3 cellular contexts compared by ENCODE assay signal in the genomic region with DNA sequence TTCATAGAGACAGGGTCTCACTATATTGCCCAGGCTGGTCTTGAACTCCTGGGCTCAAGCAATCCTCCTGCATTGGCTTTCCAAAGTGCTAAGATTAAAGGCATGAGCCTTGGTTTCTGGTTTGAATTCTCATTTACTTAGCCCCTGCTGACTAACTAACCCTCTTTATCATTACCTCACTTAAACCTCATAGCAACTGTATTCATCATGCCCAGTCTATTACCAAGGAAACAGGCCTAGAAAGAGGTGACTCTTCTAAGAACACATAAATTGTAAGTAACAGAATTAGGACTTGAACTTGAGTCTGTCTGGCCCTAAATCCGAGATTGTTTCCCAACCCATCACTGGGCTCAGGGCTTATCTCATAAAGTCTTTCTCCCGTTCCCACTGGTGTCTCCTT.
A peak's percentile ranks its signal among the peaks of the same experiment; 100 is the strongest.
TF ChIP-seq lines count a peak whose summit lies in the region.

No MANE protein-coding gene starts in this region.

TF ChIP-seq in SK-N-SH, 30 proteins besides CTCF, POLR2A, EP300 and RAD21 (continues in another document):
- no peak for TF ChIP-seq MXI1 (IDR thresholded peaks at IDR 0.05; ENCODE audit: low read depth, low read length)
- no peak for TF ChIP-seq GABPA (IDR thresholded peaks at IDR 0.05; ENCODE audit: low read depth)
- TF ChIP-seq, protein P1, sequence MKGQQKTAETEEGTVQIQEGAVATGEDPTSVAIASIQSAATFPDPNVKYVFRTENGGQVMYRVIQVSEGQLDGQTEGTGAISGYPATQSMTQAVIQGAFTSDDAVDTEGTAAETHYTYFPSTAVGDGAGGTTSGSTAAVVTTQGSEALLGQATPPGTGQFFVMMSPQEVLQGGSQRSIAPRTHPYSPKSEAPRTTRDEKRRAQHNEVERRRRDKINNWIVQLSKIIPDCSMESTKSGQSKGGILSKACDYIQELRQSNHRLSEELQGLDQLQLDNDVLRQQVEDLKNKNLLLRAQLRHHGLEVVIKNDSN (IDR thresholded peaks at IDR 0.05; ENCODE audit: borderline replicate concordance, low read depth): no peak
- no peak for TF ChIP-seq RXRA (IDR thresholded peaks at IDR 0.05; ENCODE audit: borderline replicate concordance, low read depth)
- TF ChIP-seq POLR2AphosphoS5 (IDR thresholded peaks at IDR 0.05; ENCODE audit: low read depth, low read length): no peak
- TF ChIP-seq, protein P2, sequence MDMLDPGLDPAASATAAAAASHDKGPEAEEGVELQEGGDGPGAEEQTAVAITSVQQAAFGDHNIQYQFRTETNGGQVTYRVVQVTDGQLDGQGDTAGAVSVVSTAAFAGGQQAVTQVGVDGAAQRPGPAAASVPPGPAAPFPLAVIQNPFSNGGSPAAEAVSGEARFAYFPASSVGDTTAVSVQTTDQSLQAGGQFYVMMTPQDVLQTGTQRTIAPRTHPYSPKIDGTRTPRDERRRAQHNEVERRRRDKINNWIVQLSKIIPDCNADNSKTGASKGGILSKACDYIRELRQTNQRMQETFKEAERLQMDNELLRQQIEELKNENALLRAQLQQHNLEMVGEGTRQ (IDR thresholded peaks at IDR 0.05; ENCODE audit: borderline replicate concordance, low read depth, low read length): no peak
- TF ChIP-seq MEF2A (IDR thresholded peaks at IDR 0.05; ENCODE audit: borderline replicate concordance, low read depth): no peak
- TF ChIP-seq TAF1 (IDR thresholded peaks at IDR 0.05; ENCODE audit: borderline replicate concordance, low read depth, low read length): no peak
- TF ChIP-seq, protein P3, sequence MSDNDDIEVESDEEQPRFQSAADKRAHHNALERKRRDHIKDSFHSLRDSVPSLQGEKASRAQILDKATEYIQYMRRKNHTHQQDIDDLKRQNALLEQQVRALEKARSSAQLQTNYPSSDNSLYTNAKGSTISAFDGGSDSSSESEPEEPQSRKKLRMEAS (IDR thresholded peaks at IDR 0.05; ENCODE audit: low read depth): no peak
- no peak for TF ChIP-seq FOSL2 (IDR thresholded peaks at IDR 0.05; ENCODE audit: borderline replicate concordance, low read depth)
- TF ChIP-seq NRF1 (IDR thresholded peaks at IDR 0.05; ENCODE audit: low read depth, low read length): no peak
- no peak for TF ChIP-seq RCOR1 (IDR thresholded peaks at IDR 0.05; ENCODE audit: low read length)
- TF ChIP-seq YY1 (IDR thresholded peaks at IDR 0.05; ENCODE audit: low read depth): no peak
- TF ChIP-seq, protein P4, sequence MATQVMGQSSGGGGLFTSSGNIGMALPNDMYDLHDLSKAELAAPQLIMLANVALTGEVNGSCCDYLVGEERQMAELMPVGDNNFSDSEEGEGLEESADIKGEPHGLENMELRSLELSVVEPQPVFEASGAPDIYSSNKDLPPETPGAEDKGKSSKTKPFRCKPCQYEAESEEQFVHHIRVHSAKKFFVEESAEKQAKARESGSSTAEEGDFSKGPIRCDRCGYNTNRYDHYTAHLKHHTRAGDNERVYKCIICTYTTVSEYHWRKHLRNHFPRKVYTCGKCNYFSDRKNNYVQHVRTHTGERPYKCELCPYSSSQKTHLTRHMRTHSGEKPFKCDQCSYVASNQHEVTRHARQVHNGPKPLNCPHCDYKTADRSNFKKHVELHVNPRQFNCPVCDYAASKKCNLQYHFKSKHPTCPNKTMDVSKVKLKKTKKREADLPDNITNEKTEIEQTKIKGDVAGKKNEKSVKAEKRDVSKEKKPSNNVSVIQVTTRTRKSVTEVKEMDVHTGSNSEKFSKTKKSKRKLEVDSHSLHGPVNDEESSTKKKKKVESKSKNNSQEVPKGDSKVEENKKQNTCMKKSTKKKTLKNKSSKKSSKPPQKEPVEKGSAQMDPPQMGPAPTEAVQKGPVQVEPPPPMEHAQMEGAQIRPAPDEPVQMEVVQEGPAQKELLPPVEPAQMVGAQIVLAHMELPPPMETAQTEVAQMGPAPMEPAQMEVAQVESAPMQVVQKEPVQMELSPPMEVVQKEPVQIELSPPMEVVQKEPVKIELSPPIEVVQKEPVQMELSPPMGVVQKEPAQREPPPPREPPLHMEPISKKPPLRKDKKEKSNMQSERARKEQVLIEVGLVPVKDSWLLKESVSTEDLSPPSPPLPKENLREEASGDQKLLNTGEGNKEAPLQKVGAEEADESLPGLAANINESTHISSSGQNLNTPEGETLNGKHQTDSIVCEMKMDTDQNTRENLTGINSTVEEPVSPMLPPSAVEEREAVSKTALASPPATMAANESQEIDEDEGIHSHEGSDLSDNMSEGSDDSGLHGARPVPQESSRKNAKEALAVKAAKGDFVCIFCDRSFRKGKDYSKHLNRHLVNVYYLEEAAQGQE (IDR thresholded peaks at IDR 0.05; ENCODE audit: low read depth, low read length): no peak

TF ChIP-seq in SK-N-SH treated with all-trans-retinoic acid at 6 μM for 48 hours, 23 proteins besides CTCF, POLR2A, EP300 and RAD21:
- TF ChIP-seq TCF4 (CRISPR knock-in tag; IDR thresholded peaks at IDR 0.05; ENCODE audit: borderline replicate concordance): no peak
- no peak for TF ChIP-seq GLIS3 (CRISPR knock-in tag; IDR thresholded peaks at IDR 0.05)
- TF ChIP-seq ZC3H10 (CRISPR knock-in tag; IDR thresholded peaks at IDR 0.05): no peak
- no peak for TF ChIP-seq SNAI2 (CRISPR knock-in tag; IDR thresholded peaks at IDR 0.05)
- TF ChIP-seq ZFP3 (CRISPR knock-in tag; IDR thresholded peaks at IDR 0.05): no peak
- no peak for TF ChIP-seq ZNF70 (CRISPR knock-in tag; IDR thresholded peaks at IDR 0.05)
- TF ChIP-seq ZFP30 (CRISPR knock-in tag; IDR thresholded peaks at IDR 0.05): no peak
- TF ChIP-seq ESRRG (CRISPR knock-in tag; IDR thresholded peaks at IDR 0.05): no peak
- no peak for TF ChIP-seq TOX (CRISPR knock-in tag; IDR thresholded peaks at IDR 0.05; ENCODE audit: borderline replicate concordance)
- no peak for TF ChIP-seq OSR1 (CRISPR knock-in tag; IDR thresholded peaks at IDR 0.05)
- TF ChIP-seq, protein P5, sequence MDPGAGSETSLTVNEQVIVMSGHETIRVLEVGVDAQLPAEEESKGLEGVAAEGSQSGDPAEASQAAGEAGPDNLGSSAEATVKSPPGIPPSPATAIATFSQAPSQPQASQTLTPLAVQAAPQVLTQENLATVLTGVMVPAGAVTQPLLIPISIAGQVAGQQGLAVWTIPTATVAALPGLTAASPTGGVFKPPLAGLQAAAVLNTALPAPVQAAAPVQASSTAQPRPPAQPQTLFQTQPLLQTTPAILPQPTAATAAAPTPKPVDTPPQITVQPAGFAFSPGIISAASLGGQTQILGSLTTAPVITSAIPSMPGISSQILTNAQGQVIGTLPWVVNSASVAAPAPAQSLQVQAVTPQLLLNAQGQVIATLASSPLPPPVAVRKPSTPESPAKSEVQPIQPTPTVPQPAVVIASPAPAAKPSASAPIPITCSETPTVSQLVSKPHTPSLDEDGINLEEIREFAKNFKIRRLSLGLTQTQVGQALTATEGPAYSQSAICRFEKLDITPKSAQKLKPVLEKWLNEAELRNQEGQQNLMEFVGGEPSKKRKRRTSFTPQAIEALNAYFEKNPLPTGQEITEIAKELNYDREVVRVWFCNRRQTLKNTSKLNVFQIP (CRISPR knock-in tag; IDR thresholded peaks at IDR 0.05; ENCODE audit: borderline replicate concordance, low read depth): no peak
- TF ChIP-seq, protein P6, sequence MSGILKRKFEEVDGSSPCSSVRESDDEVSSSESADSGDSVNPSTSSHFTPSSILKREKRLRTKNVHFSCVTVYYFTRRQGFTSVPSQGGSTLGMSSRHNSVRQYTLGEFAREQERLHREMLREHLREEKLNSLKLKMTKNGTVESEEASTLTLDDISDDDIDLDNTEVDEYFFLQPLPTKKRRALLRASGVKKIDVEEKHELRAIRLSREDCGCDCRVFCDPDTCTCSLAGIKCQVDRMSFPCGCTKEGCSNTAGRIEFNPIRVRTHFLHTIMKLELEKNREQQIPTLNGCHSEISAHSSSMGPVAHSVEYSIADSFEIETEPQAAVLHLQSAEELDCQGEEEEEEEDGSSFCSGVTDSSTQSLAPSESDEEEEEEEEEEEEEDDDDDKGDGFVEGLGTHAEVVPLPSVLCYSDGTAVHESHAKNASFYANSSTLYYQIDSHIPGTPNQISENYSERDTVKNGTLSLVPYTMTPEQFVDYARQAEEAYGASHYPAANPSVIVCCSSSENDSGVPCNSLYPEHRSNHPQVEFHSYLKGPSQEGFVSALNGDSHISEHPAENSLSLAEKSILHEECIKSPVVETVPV (CRISPR knock-in tag; IDR thresholded peaks at IDR 0.05): no peak
- TF ChIP-seq ZNF8 (CRISPR knock-in tag; IDR thresholded peaks at IDR 0.05): no peak
- TF ChIP-seq BACH2 (CRISPR knock-in tag; IDR thresholded peaks at IDR 0.05; ENCODE audit: borderline replicate concordance): no peak
- no peak for TF ChIP-seq ISL1 (CRISPR knock-in tag; IDR thresholded peaks at IDR 0.05)
- no peak for TF ChIP-seq CSDC2 (CRISPR knock-in tag; IDR thresholded peaks at IDR 0.05)
- no peak for TF ChIP-seq RARB (CRISPR knock-in tag; IDR thresholded peaks at IDR 0.05)
- TF ChIP-seq, protein P7, sequence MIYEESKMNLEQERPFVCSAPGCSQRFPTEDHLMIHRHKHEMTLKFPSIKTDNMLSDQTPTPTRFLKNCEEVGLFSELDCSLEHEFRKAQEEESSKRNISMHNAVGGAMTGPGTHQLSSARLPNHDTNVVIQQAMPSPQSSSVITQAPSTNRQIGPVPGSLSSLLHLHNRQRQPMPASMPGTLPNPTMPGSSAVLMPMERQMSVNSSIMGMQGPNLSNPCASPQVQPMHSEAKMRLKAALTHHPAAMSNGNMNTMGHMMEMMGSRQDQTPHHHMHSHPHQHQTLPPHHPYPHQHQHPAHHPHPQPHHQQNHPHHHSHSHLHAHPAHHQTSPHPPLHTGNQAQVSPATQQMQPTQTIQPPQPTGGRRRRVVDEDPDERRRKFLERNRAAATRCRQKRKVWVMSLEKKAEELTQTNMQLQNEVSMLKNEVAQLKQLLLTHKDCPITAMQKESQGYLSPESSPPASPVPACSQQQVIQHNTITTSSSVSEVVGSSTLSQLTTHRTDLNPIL (CRISPR knock-in tag; IDR thresholded peaks at IDR 0.05; ENCODE audit: low read depth): no peak
- no peak for TF ChIP-seq ARNTL (CRISPR knock-in tag; IDR thresholded peaks at IDR 0.05; ENCODE audit: borderline replicate concordance, low read depth)

TF ChIP-seq in K562, 482 proteins besides CTCF, POLR2A, EP300 and RAD21:
- TF ChIP-seq KDM5B (IDR thresholded peaks at IDR 0.05; ENCODE audit: insufficient replicate concordance, low read depth, low read length) (no peak), CTBP1 (IDR thresholded peaks at IDR 0.05; ENCODE audit: borderline replicate concordance) (no peak), XRCC4 (IDR thresholded peaks at IDR 0.05; ENCODE audit: extremely low read depth, insufficient read depth, insufficient read length) (no peak), SIN3B (IDR thresholded peaks at IDR 0.05; ENCODE audit: low read depth) (no peak), MIER1 (IDR thresholded peaks at IDR 0.05; ENCODE audit: low read depth) (no peak), KLF10 (CRISPR knock-in tag; IDR thresholded peaks at IDR 0.05) (no peak)
- TF ChIP-seq, protein P8, sequence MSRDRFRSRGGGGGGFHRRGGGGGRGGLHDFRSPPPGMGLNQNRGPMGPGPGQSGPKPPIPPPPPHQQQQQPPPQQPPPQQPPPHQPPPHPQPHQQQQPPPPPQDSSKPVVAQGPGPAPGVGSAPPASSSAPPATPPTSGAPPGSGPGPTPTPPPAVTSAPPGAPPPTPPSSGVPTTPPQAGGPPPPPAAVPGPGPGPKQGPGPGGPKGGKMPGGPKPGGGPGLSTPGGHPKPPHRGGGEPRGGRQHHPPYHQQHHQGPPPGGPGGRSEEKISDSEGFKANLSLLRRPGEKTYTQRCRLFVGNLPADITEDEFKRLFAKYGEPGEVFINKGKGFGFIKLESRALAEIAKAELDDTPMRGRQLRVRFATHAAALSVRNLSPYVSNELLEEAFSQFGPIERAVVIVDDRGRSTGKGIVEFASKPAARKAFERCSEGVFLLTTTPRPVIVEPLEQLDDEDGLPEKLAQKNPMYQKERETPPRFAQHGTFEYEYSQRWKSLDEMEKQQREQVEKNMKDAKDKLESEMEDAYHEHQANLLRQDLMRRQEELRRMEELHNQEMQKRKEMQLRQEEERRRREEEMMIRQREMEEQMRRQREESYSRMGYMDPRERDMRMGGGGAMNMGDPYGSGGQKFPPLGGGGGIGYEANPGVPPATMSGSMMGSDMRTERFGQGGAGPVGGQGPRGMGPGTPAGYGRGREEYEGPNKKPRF (IDR thresholded peaks at IDR 0.05; ENCODE audit: low read depth, low read length): no peak
- TF ChIP-seq, protein P9, sequence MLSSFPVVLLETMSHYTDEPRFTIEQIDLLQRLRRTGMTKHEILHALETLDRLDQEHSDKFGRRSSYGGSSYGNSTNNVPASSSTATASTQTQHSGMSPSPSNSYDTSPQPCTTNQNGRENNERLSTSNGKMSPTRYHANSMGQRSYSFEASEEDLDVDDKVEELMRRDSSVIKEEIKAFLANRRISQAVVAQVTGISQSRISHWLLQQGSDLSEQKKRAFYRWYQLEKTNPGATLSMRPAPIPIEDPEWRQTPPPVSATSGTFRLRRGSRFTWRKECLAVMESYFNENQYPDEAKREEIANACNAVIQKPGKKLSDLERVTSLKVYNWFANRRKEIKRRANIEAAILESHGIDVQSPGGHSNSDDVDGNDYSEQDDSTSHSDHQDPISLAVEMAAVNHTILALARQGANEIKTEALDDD (IDR thresholded peaks at IDR 0.05): 0 out of 2 replicates have a peak, but pooled peaks have one; percentile 7
- TF ChIP-seq, protein P10, sequence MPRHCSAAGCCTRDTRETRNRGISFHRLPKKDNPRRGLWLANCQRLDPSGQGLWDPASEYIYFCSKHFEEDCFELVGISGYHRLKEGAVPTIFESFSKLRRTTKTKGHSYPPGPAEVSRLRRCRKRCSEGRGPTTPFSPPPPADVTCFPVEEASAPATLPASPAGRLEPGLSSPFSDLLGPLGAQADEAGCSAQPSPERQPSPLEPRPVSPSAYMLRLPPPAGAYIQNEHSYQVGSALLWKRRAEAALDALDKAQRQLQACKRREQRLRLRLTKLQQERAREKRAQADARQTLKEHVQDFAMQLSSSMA (CRISPR knock-in tag; IDR thresholded peaks at IDR 0.05): no peak
TF ChIP-seq in K562: peak in this region for 1.
